18 cellular contexts compared by ENCODE assay signal in the genomic region with DNA sequence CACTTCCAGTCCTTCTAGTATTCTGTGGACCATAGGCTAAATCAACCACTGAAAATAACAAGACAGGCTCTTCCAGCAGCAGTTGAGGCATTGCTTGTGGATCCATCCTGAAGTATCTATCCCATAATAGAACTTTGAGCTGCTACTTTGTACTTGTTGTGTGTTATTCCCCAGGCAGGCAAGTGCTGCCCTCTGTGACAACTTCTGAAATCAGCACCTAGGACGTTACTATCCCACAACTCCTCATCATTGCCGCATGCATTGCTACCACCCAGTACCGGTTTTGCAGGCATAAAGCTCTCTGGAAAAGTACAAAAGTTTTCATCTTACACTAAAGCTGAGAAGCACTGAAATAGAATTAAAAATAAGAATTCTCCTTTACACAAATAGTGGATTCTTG.
DNase-seq lines count a peak whose midpoint lies in the region; FAIRE-seq and TF ChIP-seq lines count a peak whose summit lies in the region.
"Had no signal": no experiment of that assay in that cellular context is flagged by ENCODE, and none has a peak within 500 bp of the region (broad histone marks: within the 10 kb centered on the region; RNA-seq: fewer than 3 reads in every experiment).

No MANE protein-coding gene starts in this region.

- no peak overlapping the region for H2BK15ac ChIP-seq in mesendoderm (replicated peaks; ENCODE audit: low read depth)

- no peak overlapping the region for H3K18ac ChIP-seq in mesendoderm (ENCODE audit: low read length)

- H3K9me3 ChIP-seq in colonic mucosa = no peaks in the 10 kb centered on the region
- H3K9me3 ChIP-seq: MG63, Peyer's patch had no signal

- H3K27me3 ChIP-seq in mesendoderm (ENCODE audit: insufficient read depth, low read length, poor library complexity) = no peaks in the 10 kb centered on the region
- no peaks in the 10 kb centered on the region for H3K27me3 ChIP-seq in colonic mucosa
- H3K27me3 ChIP-seq: MG63, Peyer's patch had no signal

- H3K4me1 ChIP-seq in mesendoderm (ENCODE audit: control insufficient read depth, low read depth, low read length) (no peaks in the 10 kb centered on the region), colonic mucosa (no peaks in the 10 kb centered on the region)
- H3K4me1 ChIP-seq: Peyer's patch had no signal

- no peaks in the 10 kb centered on the region for H3K79me2 ChIP-seq in mesendoderm (ENCODE audit: control insufficient read depth, insufficient read depth, low read length)

- WGBS in mesendoderm (ENCODE audit: extremely low coverage, insufficient coverage, low lambda C conversion rate) = no CpG with 5 or more reads among the region's 3 CpGs

- H3K27ac ChIP-seq in 22Rv1 = no peak overlapping the region
- no peak overlapping the region for H3K27ac ChIP-seq in mesendoderm (ENCODE audit: low read depth, low read length)
- no peak overlapping the region for H3K27ac ChIP-seq in colonic mucosa
- H3K27ac ChIP-seq: Peyer's patch had no signal

- no peak overlapping the region for H4K5ac ChIP-seq in mesendoderm (ENCODE audit: low read length)

- DNase-seq in LNCaP clone FGC (ENCODE audit: low read depth) (no peak), choroid plexus epithelial cell (ENCODE audit: low read depth) (no peak), mesendoderm (peak; percentile 27), colonic mucosa (no peak), D721Med (ENCODE audit: insufficient read length, low spot score) (no peak), foreskin melanocyte (no peak), AG08396 (ENCODE audit: low spot score) (no peak)
- DNase-seq: Karpas-422; MG63; NCI-H1417 treated with DMSO at 0.1 percent for 48 hours; NCI-H187; NCI-H2107; NCI-H446 treated with DMSO at 0.1 percent for 48 hours; NCI-H69; NK-92 treated with Interleukin-12 subunit alpha and Interleukin-12 subunit beta, amount 100 ng/mL, for 24 hours; Peyer's patch had no signal

- no peak overlapping the region for H3K4ac ChIP-seq in mesendoderm (ENCODE audit: low read depth, low read length)

- no peak overlapping the region for H4K8ac ChIP-seq in mesendoderm (ENCODE audit: low read depth, low read length)

- no peak overlapping the region for H3K4me3 ChIP-seq in LNCaP clone FGC (ENCODE audit: low read depth, low read length)
- H3K4me3 ChIP-seq in choroid plexus epithelial cell (ENCODE audit: low read depth, low read length) = no peak overlapping the region
- no peak overlapping the region for H3K4me3 ChIP-seq in mesendoderm (ENCODE audit: low read length)
- H3K4me3 ChIP-seq in colonic mucosa = no peak overlapping the region
- H3K4me3 ChIP-seq: MG63, Peyer's patch had no signal

- FAIRE-seq in D721Med (lab: Jason Lieb, UNC) = no peak
- FAIRE-seq: GM19239 had no signal

- H2AK5ac ChIP-seq in mesendoderm (ENCODE audit: low read length) = no peak overlapping the region

- H3K36me3 ChIP-seq in mesendoderm (ENCODE audit: control insufficient read depth, insufficient read depth, low read length) (no peaks in the 10 kb centered on the region), colonic mucosa (no peaks in the 10 kb centered on the region)
- H3K36me3 ChIP-seq: MG63, Peyer's patch had no signal

- H3K23ac ChIP-seq in mesendoderm (ENCODE audit: low read length) = no peak overlapping the region

- TF ChIP-seq CTCF in 22Rv1 (IDR thresholded peaks at IDR 0.05) (peak; percentile 12; the same call in 1 of the 2 replicates), LNCaP clone FGC (IDR thresholded peaks at IDR 0.05; ENCODE audit: control insufficient read depth, extremely low read depth, insufficient read depth) (peak; percentile 30), choroid plexus epithelial cell (conservative IDR thresholded peaks at IDR 0.05; ENCODE audit: low read depth, low read length) (peak; percentile 14), colonic mucosa (IDR thresholded peaks at IDR 0.05) (no peak), D721Med (IDR thresholded peaks at IDR 0.05; ENCODE audit: insufficient read depth, missing control alignments) (no peak)

- no peak overlapping the region for H3K9ac ChIP-seq in mesendoderm (ENCODE audit: low read length)
- H3K9ac ChIP-seq in colonic mucosa (ENCODE audit: low read depth in 2 of 2, low read length in 2 of 2) = no peak overlapping the region

- H2BK5ac ChIP-seq in mesendoderm (ENCODE audit: low read length) = no peak overlapping the region

- no peaks in the 10 kb centered on the region for H3K79me1 ChIP-seq in mesendoderm (ENCODE audit: low read length)

- H3K56ac ChIP-seq in mesendoderm (ENCODE audit: low read length) = no peak overlapping the region

- H2BK120ac ChIP-seq in mesendoderm (ENCODE audit: low read depth, low read length) = no peak overlapping the region

- H3K4me2 ChIP-seq in mesendoderm (ENCODE audit: low read length) = no peak overlapping the region

- intact Hi-C loops in colonic mucosa (cut with DNase I) = no loop called here

Comparison
In these comparisons a context has a peak if more than half of its experiments do, and no peak if none do; other contexts are left out.
1. CTCF ChIP-seq: peak in 22Rv1 (single experiment), LNCaP clone FGC (single experiment) and choroid plexus epithelial cell (single experiment); none in colonic mucosa (single experiment) and D721Med (single experiment).